Comparison of ENCODE assay signal across 9 cellular contexts in genomic region chr11:33893711-33894401, GRCh38. TPM values are rescaled to one million over a fixed set of nuclear protein-coding genes. Genes with fewer than 3 reads are reported as not detected.
DNase-seq lines count a peak whose midpoint lies in the region; ATAC-seq lines count a peak whose summit lies in the region.
"Had no signal": no experiment of that assay in that cellular context is flagged by ENCODE, and none has a peak within 500 bp of the region (broad histone marks: within the 10 kb centered on the region; RNA-seq: fewer than 3 reads in every experiment).

No MANE protein-coding gene starts in this region.

- intact Hi-C loops in right cardiac atrium (cut with DNase I) = no loop called here

- POLR2A ChIA-PET in activated CD8-positive, alpha-beta T cell treated with anti-CD3 and anti-CD28 coated beads, Interleukin-2, amount 10 ng/mL, durations not matched to agents 7 days and 5 days (lab: Charles Lee) = interaction anchor here (0.6 kb wide), 1 partner anchor 312 kb away, joined by 4 read pairs; no protein-coding TSS in a partner anchor

- peaks cover 64% of the 10 kb centered on the region for H3K27me3 Mint-ChIP-seq in activated CD8-positive, alpha-beta T cell treated with anti-CD3 and anti-CD28 coated beads, Interleukin-2, amount 10 ng/mL, durations not matched to agents 7 days and 5 days (ENCODE audit: low read depth)

- 75% methylated on average over 14 of the region's 14 CpGs for WGBS in right cardiac atrium

- peak overlapping the region; percentile 37 to 82 (median 50); a peak in 19 of 20 replicates for H3K4me3 ChIP-seq in BLaER1 treated with 17β-estradiol and CSF1 and Interleukin-3, amounts not matched to agents 10 nM and 100 nM
- no peak overlapping the region for H3K4me3 ChIP-seq in right cardiac atrium (ENCODE audit: low read length)

- H3K9me3 ChIP-seq in BLaER1 treated with 17β-estradiol and CSF1 and Interleukin-3, amounts not matched to agents 10 nM and 100 nM (replicated peaks in 1 of 11) = peaks cover 0 to 16% (median 0%) of the 10 kb centered on the region in 11 experiments; a peak in 4 of 22 replicates
- H3K9me3 ChIP-seq in right cardiac atrium (ENCODE audit: control insufficient read depth, low read length) = no peaks in the 10 kb centered on the region

- H3K9ac ChIP-seq in BLaER1 treated with 17β-estradiol and CSF1 and Interleukin-3, amounts not matched to agents 10 nM and 100 nM = peak overlapping the region; percentile 83 to 93 (median 88)

- no peaks in the 10 kb centered on the region for H3K36me3 Mint-ChIP-seq in activated CD8-positive, alpha-beta T cell treated with anti-CD3 and anti-CD28 coated beads, Interleukin-2, amount 10 ng/mL, durations not matched to agents 7 days and 5 days (ENCODE audit: low read depth)
- H3K36me3 Mint-ChIP-seq in stimulated activated effector memory CD8-positive, alpha-beta T cell treated with anti-CD3 and anti-CD28 coated beads, Interleukin-12 subunit alpha, Interleukin-12 subunit beta, amount 100 ng/mL, for 72 hours = peaks cover 6% of the 10 kb centered on the region

- peak overlapping the region; percentile 48 for H3K27ac Mint-ChIP-seq in activated CD8-positive, alpha-beta T cell treated with anti-CD3 and anti-CD28 coated beads, Interleukin-2, amount 10 ng/mL, durations not matched to agents 7 days and 5 days
- peak overlapping the region; percentile 9 for H3K27ac Mint-ChIP-seq in stimulated activated effector memory CD8-positive, alpha-beta T cell treated with anti-CD3 and anti-CD28 coated beads, Interleukin-12 subunit alpha, Interleukin-12 subunit beta, amount 100 ng/mL, for 72 hours

- peaks cover 68 to 94% (median 82%) of the 10 kb centered on the region in 10 experiments for H3K4me1 ChIP-seq in BLaER1 treated with 17β-estradiol and CSF1 and Interleukin-3, amounts not matched to agents 10 nM and 100 nM
- H3K4me1 ChIP-seq in right cardiac atrium (ENCODE audit: control insufficient read depth, insufficient read depth, low read length) = peaks cover 3% of the 10 kb centered on the region

- peak overlapping the region; percentile 92 to 98 (median 97) for H3K27ac ChIP-seq in BLaER1 treated with 17β-estradiol and CSF1 and Interleukin-3, amounts not matched to agents 10 nM and 100 nM
- H3K27ac ChIP-seq in right cardiac atrium (ENCODE audit: low read length) = no peak overlapping the region
- H3K27ac ChIP-seq: C4-2B had no signal

- peak in 59 of 76 experiments; percentile 24 to 85 (median 55) for DNase-seq in HUDEP-2 (lab: John Stamatoyannopoulos, UW; ENCODE audit: unreplicated experiment in 76 of 76)
- DNase-seq in activated CD8-positive, alpha-beta T cell treated with anti-CD3 and anti-CD28 coated beads, Interleukin-2, amount 10 ng/mL, durations not matched to agents 7 days and 5 days = peak; percentile 82
- peak in 1 of 3 donors; percentile 54 for DNase-seq in right cardiac atrium
- DNase-seq in stimulated activated effector memory CD8-positive, alpha-beta T cell treated with anti-CD3 and anti-CD28 coated beads, Interleukin-12 subunit alpha, Interleukin-12 subunit beta, amount 100 ng/mL, for 72 hours (ENCODE audit: low spot score in 2 of 2) = peak; percentile 48 to 81
- no peak for DNase-seq in NCI-H2196 treated with DMSO at 0.1 percent for 48 hours (lab: John Stamatoyannopoulos, UW; ENCODE audit: unreplicated experiment)
- DNase-seq in D341Med (ENCODE audit: low spot score) = no peak

- CTCF ChIA-PET in activated CD8-positive, alpha-beta T cell treated with anti-CD3 and anti-CD28 coated beads, Interleukin-2, amount 10 ng/mL, durations not matched to agents 7 days and 5 days (lab: Charles Lee) = interaction anchor here (1.1 to 1.4 kb wide), 2 partner anchors 10 to 36 kb away, joined by 3 to 5 read pairs; no protein-coding TSS in a partner anchor

- H3K4me1 Mint-ChIP-seq in activated CD8-positive, alpha-beta T cell treated with anti-CD3 and anti-CD28 coated beads, Interleukin-2, amount 10 ng/mL, durations not matched to agents 7 days and 5 days (ENCODE audit: low read depth) = peaks cover 48% of the 10 kb centered on the region
- H3K4me1 Mint-ChIP-seq in stimulated activated effector memory CD8-positive, alpha-beta T cell treated with anti-CD3 and anti-CD28 coated beads, Interleukin-12 subunit alpha, Interleukin-12 subunit beta, amount 100 ng/mL, for 72 hours = peaks cover 37% of the 10 kb centered on the region

- peak overlapping the region; percentile 81 to 98 (median 91) for H3K4me2 ChIP-seq in BLaER1 treated with 17β-estradiol and CSF1 and Interleukin-3, amounts not matched to agents 10 nM and 100 nM

- H3K4me3 Mint-ChIP-seq in activated CD8-positive, alpha-beta T cell treated with anti-CD3 and anti-CD28 coated beads, Interleukin-2, amount 10 ng/mL, durations not matched to agents 7 days and 5 days = peak overlapping the region; percentile 53
- H3K4me3 Mint-ChIP-seq in stimulated activated effector memory CD8-positive, alpha-beta T cell treated with anti-CD3 and anti-CD28 coated beads, Interleukin-12 subunit alpha, Interleukin-12 subunit beta, amount 100 ng/mL, for 72 hours = peak overlapping the region; percentile 35

- no peaks in the 10 kb centered on the region for H3K27me3 ChIP-seq in BLaER1 treated with 17β-estradiol and CSF1 and Interleukin-3, amounts not matched to agents 10 nM and 100 nM
- no peaks in the 10 kb centered on the region for H3K27me3 ChIP-seq in right cardiac atrium (ENCODE audit: control insufficient read depth, insufficient read depth)

- H3K9me3 Mint-ChIP-seq in activated CD8-positive, alpha-beta T cell treated with anti-CD3 and anti-CD28 coated beads, Interleukin-2, amount 10 ng/mL, durations not matched to agents 7 days and 5 days (ENCODE audit: insufficient read depth) = peaks cover 3% of the 10 kb centered on the region
- no peaks in the 10 kb centered on the region for H3K9me3 Mint-ChIP-seq in stimulated activated effector memory CD8-positive, alpha-beta T cell treated with anti-CD3 and anti-CD28 coated beads, Interleukin-12 subunit alpha, Interleukin-12 subunit beta, amount 100 ng/mL, for 72 hours

- peaks cover 0 to 7% (median 0%) of the 10 kb centered on the region in 11 experiments; a peak in 4 of 22 replicates for H4K20me1 ChIP-seq in BLaER1 treated with 17β-estradiol and CSF1 and Interleukin-3, amounts not matched to agents 10 nM and 100 nM

- ATAC-seq in GM19463 (IDR thresholded peaks at IDR 0.05; ENCODE audit: unreplicated experiment) = peak; percentile 92
- ATAC-seq in activated CD8-positive, alpha-beta T cell treated with anti-CD3 and anti-CD28 coated beads, Interleukin-2, amount 10 ng/mL, durations not matched to agents 7 days and 5 days = peak; percentile 93
- peak; percentile 53 to 60 for ATAC-seq in right cardiac atrium
- ATAC-seq in stimulated activated effector memory CD8-positive, alpha-beta T cell treated with anti-CD3 and anti-CD28 coated beads, Interleukin-12 subunit alpha, Interleukin-12 subunit beta, amount 100 ng/mL, for 72 hours = peak; percentile 96

- H3K36me3 ChIP-seq in BLaER1 treated with 17β-estradiol and CSF1 and Interleukin-3, amounts not matched to agents 10 nM and 100 nM = peaks cover 0 to 21% (median 12%) of the 10 kb centered on the region in 11 experiments; a peak in 12 of 22 replicates

RNA-seq across cellular contexts. Expression of gene LMO2, which starts 2.0 kb away (rescaled TPM):
- total RNA-seq in activated CD8-positive, alpha-beta T cell treated with anti-CD3 and anti-CD28 coated beads, Interleukin-2, amount 10 ng/mL, durations not matched to agents 7 days and 5 days = not detected
- total RNA-seq in right cardiac atrium = 10 to 100 TPM in 3 of 4 donors, 1 to 10 TPM in 1; 9.9 to 16.8 (median 10.6) TPM
- 10.0 TPM for polyA plus RNA-seq in right cardiac atrium

Comparison
In these comparisons a context has a peak if more than half of its experiments do, and no peak if none do; other contexts are left out.
1. DNase-seq: peak in HUDEP-2 (59 of 76), activated CD8-positive, alpha-beta T cell treated with anti-CD3 and anti-CD28 coated beads, Interleukin-2, amount 10 ng/mL, durations not matched to agents 7 days and 5 days (single experiment) and stimulated activated effector memory CD8-positive, alpha-beta T cell treated with anti-CD3 and anti-CD28 coated beads, Interleukin-12 subunit alpha, Interleukin-12 subunit beta, amount 100 ng/mL, for 72 hours (2 of 2); none in NCI-H2196 treated with DMSO at 0.1 percent for 48 hours (single experiment) and D341Med (single experiment).
2. RNA of gene LMO2, which starts 2.0 kb away (total RNA-seq): 9.9 to 16.8 TPM in right cardiac atrium; not detected in activated CD8-positive, alpha-beta T cell treated with anti-CD3 and anti-CD28 coated beads, Interleukin-2, amount 10 ng/mL, durations not matched to agents 7 days and 5 days; every median in the first group is over 4 times any median in the second.
3. Peak in every context shown above with its lines, with median percentiles within 50 percentile points of each other: ATAC-seq.